12 cellular contexts compared by ENCODE assay signal in the genomic region with DNA sequence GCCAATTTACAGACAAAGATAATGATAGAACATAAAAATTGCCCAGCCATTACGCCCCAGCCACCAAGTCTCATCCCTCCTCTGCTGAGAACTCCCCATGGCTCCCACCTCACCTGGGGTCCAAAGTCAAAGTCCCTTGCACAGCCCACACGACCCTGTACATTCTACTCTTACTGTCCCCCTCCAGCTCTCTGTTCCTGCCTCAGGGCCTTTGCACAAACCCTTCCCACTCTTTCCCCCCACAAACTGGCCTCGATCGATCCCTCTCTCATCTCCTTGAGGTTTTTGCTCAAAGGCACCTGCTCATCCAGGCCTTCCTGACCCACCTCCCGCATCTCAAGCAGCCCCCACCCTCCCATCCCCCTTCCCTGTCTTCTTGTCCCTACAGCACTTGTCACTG. TPM values are rescaled to one million over a fixed set of nuclear protein-coding genes. Genes with fewer than 3 reads are reported as not detected.
DNase-seq lines count a peak whose midpoint lies in the region; ATAC-seq, FAIRE-seq and TF ChIP-seq lines count a peak whose summit lies in the region.
"Had no signal": no experiment of that assay in that cellular context is flagged by ENCODE, and none has a peak within 500 bp of the region (broad histone marks: within the 10 kb centered on the region; RNA-seq: fewer than 3 reads in every experiment).

No MANE protein-coding gene starts in this region.

- H3K4me2 ChIP-seq in GM23338 (peak overlapping the region; percentile 89), hepatocyte (peak overlapping the region; percentile 100)

- no peaks in the 10 kb centered on the region for H3F3A ChIP-seq in GM23338 (replicated peaks; ENCODE audit: low read depth)

- H2AFZ ChIP-seq in GM23338 (no peak overlapping the region), hepatocyte (no peak overlapping the region)

- no peak for FAIRE-seq in H54 (lab: Jason Lieb, UNC)

- peaks cover 18% of the 10 kb centered on the region for H3K4me1 Mint-ChIP-seq in GM23338

- WGBS in hepatocyte (ENCODE audit: low lambda C conversion rate, missing lambda C conversion rate) = 77% methylated on average over 5 of the region's 5 CpGs
- 73 to 89% (median 86%) methylated on average over 5 of the region's 5 CpGs for WGBS in spleen, 5 donors

- intact Hi-C loops in spleen (cut with DNase I; ENCODE audit: low total_unique reads) = no loop called here

- DNase-seq in GM23338 (ENCODE audit: low spot score) (no peak), hepatocyte (ENCODE audit: low spot score) (no peak), spleen (no peak), H54 (ENCODE audit: insufficient read length, low spot score) (no peak)
- DNase-seq: activated CD4-positive, alpha-beta T cell treated with anti-CD3 and anti-CD28 coated beads, Interleukin-2, amount 10 ng/mL, durations not matched to agents 7 days and 5 days; DND-41; NCI-H187 treated with DMSO at 0.1 percent for 48 hours; stimulated activated CD4-positive, alpha-beta T cell treated with anti-CD3 and anti-CD28 coated beads, Interleukin-4, amount 100 ng/mL, for 24 hours had no signal

- no peaks in the 10 kb centered on the region; the same call in 1 of the 2 replicates for H4K20me1 ChIP-seq in GM23338 (replicated peaks; ENCODE audit: insufficient read depth)
- H4K20me1 ChIP-seq in hepatocyte (ENCODE audit: insufficient read depth, poor library complexity, severe bottlenecking) = no peaks in the 10 kb centered on the region

- ATAC-seq in GM23338 (no peak), GM18861 (IDR thresholded peaks at IDR 0.05; ENCODE audit: unreplicated experiment) (no peak), GM18867 (IDR thresholded peaks at IDR 0.05; ENCODE audit: unreplicated experiment) (no peak)

- H3K9me2 ChIP-seq in GM23338 (ENCODE audit: insufficient read depth) (no peaks in the 10 kb centered on the region), hepatocyte (replicated peaks; ENCODE audit: insufficient read depth) (no peaks in the 10 kb centered on the region)

- peaks cover 19% of the 10 kb centered on the region for H3K79me2 ChIP-seq in GM23338 (replicated peaks; ENCODE audit: insufficient read depth)
- H3K79me2 ChIP-seq in hepatocyte = peaks cover 9% of the 10 kb centered on the region

- H3K4me1 ChIP-seq in GM23338 (ENCODE audit: insufficient read depth) (no peaks in the 10 kb centered on the region), hepatocyte (ENCODE audit: insufficient read depth) (peaks cover 23% of the 10 kb centered on the region), spleen (peaks cover 5 to 49% (median 32%) of the 10 kb centered on the region in 6 donors)

- no peaks in the 10 kb centered on the region for H3K36me3 ChIP-seq in GM23338 (ENCODE audit: insufficient read depth)
- H3K36me3 ChIP-seq in hepatocyte (replicated peaks; ENCODE audit: insufficient read depth, low read depth) = no peaks in the 10 kb centered on the region
- H3K36me3 ChIP-seq in spleen = no peaks in the 10 kb centered on the region

- H3K27me3 ChIP-seq in GM23338 (ENCODE audit: insufficient read depth) (no peaks in the 10 kb centered on the region), hepatocyte (no peaks in the 10 kb centered on the region), spleen (replicated peaks in 1 of 7) (peaks cover 0 to 46% (median 0%) of the 10 kb centered on the region in 7 donors)

- H3K27ac ChIP-seq in GM23338 (ENCODE audit: low read depth) (no peak overlapping the region), hepatocyte (peak overlapping the region; percentile 92), spleen (peak overlapping the region in 6 of 8 donors; percentile 29 to 86 (median 83))

- H3K27ac Mint-ChIP-seq in GM23338 = no peak overlapping the region
- H3K27ac Mint-ChIP-seq: activated CD4-positive, alpha-beta T cell treated with anti-CD3 and anti-CD28 coated beads, Interleukin-2, amount 10 ng/mL, durations not matched to agents 7 days and 5 days had no signal

- H3K9me3 Mint-ChIP-seq in GM23338 = no peaks in the 10 kb centered on the region
- H3K9me3 Mint-ChIP-seq: activated CD4-positive, alpha-beta T cell treated with anti-CD3 and anti-CD28 coated beads, Interleukin-2, amount 10 ng/mL, durations not matched to agents 7 days and 5 days had no signal

- H3K36me3 Mint-ChIP-seq in GM23338 (ENCODE audit: low read depth) = peaks cover 3% of the 10 kb centered on the region; the same call in 1 of the 3 replicates

- TF ChIP-seq CTCF in GM23338 (conservative IDR thresholded peaks at IDR 0.05; ENCODE audit: low read depth in 2 of 2) (no peak), WI38 (IDR thresholded peaks at IDR 0.05; ENCODE audit: low read depth, low read length) (no peak), hepatocyte (IDR thresholded peaks at IDR 0.05; ENCODE audit: poor library complexity) (no peak), spleen (IDR thresholded peaks at IDR 0.05 in 8 of 11, conservative IDR thresholded peaks at IDR 0.05 in 3 of 11) (no peak)

- H3K4me3 Mint-ChIP-seq in GM23338 = peak overlapping the region; percentile 74
- H3K4me3 Mint-ChIP-seq: activated CD4-positive, alpha-beta T cell treated with anti-CD3 and anti-CD28 coated beads, Interleukin-2, amount 10 ng/mL, durations not matched to agents 7 days and 5 days had no signal

- H3K4me3 ChIP-seq in GM23338 = peak overlapping the region; percentile 96
- H3K4me3 ChIP-seq in WI38 (ENCODE audit: low read depth, low read length) = peak overlapping the region; percentile 76; the same call in 1 of the 2 replicates
- H3K4me3 ChIP-seq in hepatocyte = no peak overlapping the region
- H3K4me3 ChIP-seq in spleen = peak overlapping the region in 2 of 8 donors; percentile 87 to 88

- peaks cover 12% of the 10 kb centered on the region for H3K27me3 Mint-ChIP-seq in GM23338 (ENCODE audit: insufficient read depth, low read depth, poor library complexity)

- TF ChIP-seq POLR2A in spleen (IDR thresholded peaks at IDR 0.05) = no peak
- no peak for TF ChIP-seq POLR2A in H54 (IDR thresholded peaks at IDR 0.05; ENCODE audit: low read depth, low read length)

- H3K9me3 ChIP-seq in hepatocyte (ENCODE audit: low read depth) (no peaks in the 10 kb centered on the region), spleen (no peaks in the 10 kb centered on the region)

TF ChIP-seq in GM23338, 12 proteins besides CTCF, POLR2A, EP300 and RAD21:
- TF ChIP-seq, protein P1, sequence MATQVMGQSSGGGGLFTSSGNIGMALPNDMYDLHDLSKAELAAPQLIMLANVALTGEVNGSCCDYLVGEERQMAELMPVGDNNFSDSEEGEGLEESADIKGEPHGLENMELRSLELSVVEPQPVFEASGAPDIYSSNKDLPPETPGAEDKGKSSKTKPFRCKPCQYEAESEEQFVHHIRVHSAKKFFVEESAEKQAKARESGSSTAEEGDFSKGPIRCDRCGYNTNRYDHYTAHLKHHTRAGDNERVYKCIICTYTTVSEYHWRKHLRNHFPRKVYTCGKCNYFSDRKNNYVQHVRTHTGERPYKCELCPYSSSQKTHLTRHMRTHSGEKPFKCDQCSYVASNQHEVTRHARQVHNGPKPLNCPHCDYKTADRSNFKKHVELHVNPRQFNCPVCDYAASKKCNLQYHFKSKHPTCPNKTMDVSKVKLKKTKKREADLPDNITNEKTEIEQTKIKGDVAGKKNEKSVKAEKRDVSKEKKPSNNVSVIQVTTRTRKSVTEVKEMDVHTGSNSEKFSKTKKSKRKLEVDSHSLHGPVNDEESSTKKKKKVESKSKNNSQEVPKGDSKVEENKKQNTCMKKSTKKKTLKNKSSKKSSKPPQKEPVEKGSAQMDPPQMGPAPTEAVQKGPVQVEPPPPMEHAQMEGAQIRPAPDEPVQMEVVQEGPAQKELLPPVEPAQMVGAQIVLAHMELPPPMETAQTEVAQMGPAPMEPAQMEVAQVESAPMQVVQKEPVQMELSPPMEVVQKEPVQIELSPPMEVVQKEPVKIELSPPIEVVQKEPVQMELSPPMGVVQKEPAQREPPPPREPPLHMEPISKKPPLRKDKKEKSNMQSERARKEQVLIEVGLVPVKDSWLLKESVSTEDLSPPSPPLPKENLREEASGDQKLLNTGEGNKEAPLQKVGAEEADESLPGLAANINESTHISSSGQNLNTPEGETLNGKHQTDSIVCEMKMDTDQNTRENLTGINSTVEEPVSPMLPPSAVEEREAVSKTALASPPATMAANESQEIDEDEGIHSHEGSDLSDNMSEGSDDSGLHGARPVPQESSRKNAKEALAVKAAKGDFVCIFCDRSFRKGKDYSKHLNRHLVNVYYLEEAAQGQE (IDR thresholded peaks at IDR 0.05; ENCODE audit: unreplicated experiment) = no peak
- TF ChIP-seq POLR2AphosphoS5 (IDR thresholded peaks at IDR 0.05; ENCODE audit: low read depth) = no peak

RNA-seq across cellular contexts. Expression of gene DOCK6, which starts 1.3 kb away (rescaled TPM):
- 48.3 and 49.0 TPM in 2 replicates for total RNA-seq in GM23338 (2014; rRNA removed; shearing (Covaris generic))
- 28.9 and 34.6 TPM in 2 replicates for polyA plus RNA-seq in GM23338 (2016; fragmentation: Nextera tagmentation; extraction: Ambion mirVana)
- total RNA-seq in hepatocyte = 12.6 and 17.4 TPM in 2 replicates
- 36.8 and 43.7 TPM in 2 replicates for polyA plus RNA-seq in hepatocyte
- 100 to 1,000 TPM in 1 of 7 donors, 10 to 100 TPM in 6; 26.2 to 105 (median 57.3) TPM for total RNA-seq in spleen
- 10 to 100 TPM; 12.5 to 45.8 (median 40.2) TPM for polyA plus RNA-seq in spleen
- total RNA-seq: activated CD4-positive, alpha-beta T cell treated with anti-CD3 and anti-CD28 coated beads, Interleukin-2, amount 10 ng/mL, durations not matched to agents 7 days and 5 days had no signal

RNA-seq across cellular contexts. Expression of gene ANGPTL8, which starts 21.6 kb away (rescaled TPM):
- not detected in 2 replicates for total RNA-seq in GM23338 (2014; rRNA removed; shearing (Covaris generic))
- polyA plus RNA-seq in GM23338 (2016; fragmentation: Nextera tagmentation; extraction: Ambion mirVana) (0.42 TPM in 1 of 2 replicates, not detected in the other), hepatocyte (14.4 and 20.8 TPM in 2 replicates), spleen (under 1 TPM in 1 of 3 donors, not detected in 2; 0.30 TPM)
- total RNA-seq in hepatocyte (24.9 and 25.5 TPM in 2 replicates), spleen (not detected)
- total RNA-seq: activated CD4-positive, alpha-beta T cell treated with anti-CD3 and anti-CD28 coated beads, Interleukin-2, amount 10 ng/mL, durations not matched to agents 7 days and 5 days; fibroblast of villous mesenchyme had no signal

RNA-seq across cellular contexts. Expression of gene TSPAN16, which starts 35.0 kb away (rescaled TPM):
- not detected in 2 replicates for total RNA-seq in GM23338 (2014; rRNA removed; shearing (Covaris generic))
- not detected in 2 replicates for polyA plus RNA-seq in GM23338 (2016; fragmentation: Nextera tagmentation; extraction: Ambion mirVana)
- total RNA-seq in hepatocyte = not detected in 2 replicates
- not detected in 2 replicates for polyA plus RNA-seq in hepatocyte
- total RNA-seq in spleen = not detected
- not detected for polyA plus RNA-seq in spleen
- total RNA-seq: activated CD4-positive, alpha-beta T cell treated with anti-CD3 and anti-CD28 coated beads, Interleukin-2, amount 10 ng/mL, durations not matched to agents 7 days and 5 days; fibroblast of villous mesenchyme had no signal

Comparison
In these comparisons a context has a peak if more than half of its experiments do, and no peak if none do; other contexts are left out.
1. RNA of gene ANGPTL8, which starts 21.6 kb away (total RNA-seq): 24.9 to 25.5 TPM in hepatocyte; not detected in GM23338 and not detected in spleen; every median in the first group is over 10 times any median in the second.